In genomic region chr9:93668261-93668871, GRCh38 we compare ENCODE assay signal across 1 cellular context.
TF ChIP-seq lines count a peak whose summit lies in the region.

No MANE protein-coding gene starts in this region.

TF ChIP-seq in GM23338, 12 proteins besides CTCF, POLR2A, EP300 and RAD21 (continued from another document):
- TF ChIP-seq REST (IDR thresholded peaks at IDR 0.05; ENCODE audit: unreplicated experiment) = no peak
- no peak for TF ChIP-seq NANOG (IDR thresholded peaks at IDR 0.05; ENCODE audit: borderline replicate concordance)
- no peak for TF ChIP-seq EZH2phosphoT487 (IDR thresholded peaks at IDR 0.05; ENCODE audit: unreplicated experiment)
- no peak for TF ChIP-seq ZNF331 (CRISPR knock-in tag; IDR thresholded peaks at IDR 0.05; ENCODE audit: low read depth)
- TF ChIP-seq JUNB (IDR thresholded peaks at IDR 0.05; ENCODE audit: unreplicated experiment) = no peak
- TF ChIP-seq EZH2 (IDR thresholded peaks at IDR 0.05; ENCODE audit: low read depth, unreplicated experiment) = no peak
- no peak for TF ChIP-seq ETS1 (IDR thresholded peaks at IDR 0.05)
